Comparison of ENCODE assay signal across 25 cellular contexts in genomic region chr1:199549424-199549823, GRCh38.
A peak's percentile ranks its signal among the peaks of the same experiment; 100 is the strongest.
DNase-seq lines count a peak whose midpoint lies in the region; ATAC-seq, FAIRE-seq and TF ChIP-seq lines count a peak whose summit lies in the region.
"Had no signal": no experiment of that assay in that cellular context is flagged by ENCODE, and none has a peak within 500 bp of the region (broad histone marks: within the 10 kb centered on the region; RNA-seq: fewer than 3 reads in every experiment).

No MANE protein-coding gene starts in this region.

- H2AFZ ChIP-seq in astrocyte (ENCODE audit: low read depth, low read length) (no peak overlapping the region), smooth muscle cell (ENCODE audit: low read depth) (no peak overlapping the region)
- H2AFZ ChIP-seq: GM23338 had no signal

- H3K27ac Mint-ChIP-seq in astrocyte (ENCODE audit: unreplicated experiment) = no peak overlapping the region
- no peak overlapping the region for H3K27ac Mint-ChIP-seq in activated CD8-positive, alpha-beta memory T cell treated with anti-CD3 and anti-CD28 coated beads, Interleukin-2, amount 10 ng/mL, durations not matched to agents 7 days and 5 days
- H3K27ac Mint-ChIP-seq: GM23338, H9, HFFc6 had no signal

- H3K9me3 ChIP-seq in astrocyte (ENCODE audit: insufficient read depth, low read depth, low read length) = no peaks in the 10 kb centered on the region
- no peaks in the 10 kb centered on the region for H3K9me3 ChIP-seq in smooth muscle cell (replicated peaks; ENCODE audit: low read depth)

- no peaks in the 10 kb centered on the region for H3K36me3 ChIP-seq in astrocyte (ENCODE audit: insufficient read depth, low read length)
- no peaks in the 10 kb centered on the region for H3K36me3 ChIP-seq in smooth muscle cell (ENCODE audit: low read depth)

- H3K4me1 Mint-ChIP-seq in astrocyte (ENCODE audit: low read depth, unreplicated experiment) = no peaks in the 10 kb centered on the region
- H3K4me1 Mint-ChIP-seq in activated CD8-positive, alpha-beta memory T cell treated with anti-CD3 and anti-CD28 coated beads, Interleukin-2, amount 10 ng/mL, durations not matched to agents 7 days and 5 days = no peaks in the 10 kb centered on the region

- H3K36me3 Mint-ChIP-seq in astrocyte (ENCODE audit: low read depth, unreplicated experiment) = no peaks in the 10 kb centered on the region
- H3K36me3 Mint-ChIP-seq in activated CD8-positive, alpha-beta memory T cell treated with anti-CD3 and anti-CD28 coated beads, Interleukin-2, amount 10 ng/mL, durations not matched to agents 7 days and 5 days = no peaks in the 10 kb centered on the region

- CTCF ChIA-PET in activated CD8-positive, alpha-beta memory T cell treated with anti-CD3 and anti-CD28 coated beads, Interleukin-2, amount 10 ng/mL, durations not matched to agents 7 days and 5 days (lab: Charles Lee) = no interaction called here

- H3K27me3 ChIP-seq in astrocyte (ENCODE audit: insufficient read depth, low read length) (peaks cover 2% of the 10 kb centered on the region), smooth muscle cell (ENCODE audit: low read depth) (no peaks in the 10 kb centered on the region)

- H3K9ac ChIP-seq in astrocyte (ENCODE audit: low read length) (no peak overlapping the region), smooth muscle cell (ENCODE audit: low read depth) (no peak overlapping the region)

- no peaks in the 10 kb centered on the region for H3F3A ChIP-seq in smooth muscle cell (ENCODE audit: low read depth)

- H3K79me2 ChIP-seq in astrocyte (ENCODE audit: insufficient read depth, low read length) (no peaks in the 10 kb centered on the region), smooth muscle cell (ENCODE audit: low read depth) (no peaks in the 10 kb centered on the region)

- H3K4me3 ChIP-seq in astrocyte (ENCODE audit: insufficient read depth, low read depth, low read length) = no peak overlapping the region
- no peak overlapping the region for H3K4me3 ChIP-seq in smooth muscle cell
- H3K4me3 ChIP-seq: GM23338 had no signal

- no peaks in the 10 kb centered on the region for H3K9me3 Mint-ChIP-seq in astrocyte (ENCODE audit: unreplicated experiment)
- no peaks in the 10 kb centered on the region for H3K9me3 Mint-ChIP-seq in activated CD8-positive, alpha-beta memory T cell treated with anti-CD3 and anti-CD28 coated beads, Interleukin-2, amount 10 ng/mL, durations not matched to agents 7 days and 5 days (ENCODE audit: low read depth)
- H3K9me3 Mint-ChIP-seq: GM23338, HFFc6 had no signal

- H3K4me3 Mint-ChIP-seq in astrocyte (ENCODE audit: unreplicated experiment) = no peak overlapping the region
- H3K4me3 Mint-ChIP-seq in activated CD8-positive, alpha-beta memory T cell treated with anti-CD3 and anti-CD28 coated beads, Interleukin-2, amount 10 ng/mL, durations not matched to agents 7 days and 5 days = no peak overlapping the region
- H3K4me3 Mint-ChIP-seq: GM23338, H9, HFFc6 had no signal

- WGBS in smooth muscle cell (ENCODE audit: low lambda C conversion rate) = 85% methylated on average over 2 of the region's 2 CpGs

- DNase-seq in M059J (ENCODE audit: low read depth) (peak; percentile 43), astrocyte (ENCODE audit: low read depth) (peak; percentile 37), kidney tubule cell (ENCODE audit: low spot score) (peak; percentile 30), smooth muscle cell (lab: John Stamatoyannopoulos, UW; ENCODE audit: unreplicated experiment) (no peak)
- DNase-seq in activated CD8-positive, alpha-beta memory T cell treated with anti-CD3 and anti-CD28 coated beads, Interleukin-2, amount 10 ng/mL, durations not matched to agents 7 days and 5 days = no peak
- DNase-seq: Calu3; DMS79 treated with DMSO at 0.1 percent for 48 hours; H9; HFFc6; NCI-H1092; NCI-H1417 treated with DMSO at 0.1 percent for 48 hours; NCI-H187; NCI-H2081 treated with DMSO at 0.1 percent for 48 hours; NCI-H2171 treated with DMSO at 0.1 percent for 48 hours; NCI-H345; NCI-H524; NCI-H774; NK-92 treated with Interleukin-12 subunit alpha and Interleukin-12 subunit beta, amount 100 ng/mL, for 24 hours; SHP77 had no signal

- H3K27ac ChIP-seq in astrocyte (ENCODE audit: low read depth, low read length) (no peak overlapping the region), smooth muscle cell (ENCODE audit: low read depth) (no peak overlapping the region)
- H3K27ac ChIP-seq: RWPE1 had no signal

- peaks cover 10% of the 10 kb centered on the region for H3K4me1 ChIP-seq in astrocyte (ENCODE audit: insufficient read depth, low read length)
- peaks cover 13% of the 10 kb centered on the region for H3K4me1 ChIP-seq in smooth muscle cell (ENCODE audit: low read depth)

- H3K4me2 ChIP-seq in astrocyte (ENCODE audit: low read length) (peak overlapping the region; percentile 38), smooth muscle cell (peak overlapping the region; percentile 70)
- H3K4me2 ChIP-seq: GM23338 had no signal

- H4K20me1 ChIP-seq in astrocyte (ENCODE audit: insufficient read depth, low read length) (no peaks in the 10 kb centered on the region), smooth muscle cell (ENCODE audit: low read depth) (no peaks in the 10 kb centered on the region)

- no peak for TF ChIP-seq CTCF in astrocyte (IDR thresholded peaks at IDR 0.05; ENCODE audit: insufficient read depth, low read depth, low read length)
- TF ChIP-seq CTCF in smooth muscle cell (IDR thresholded peaks at IDR 0.05; ENCODE audit: borderline replicate concordance, insufficient read depth, poor library complexity, severe bottlenecking) = no peak

- ATAC-seq in HG03565 (IDR thresholded peaks at IDR 0.05; ENCODE audit: unreplicated experiment) (no peak), GM19463 (IDR thresholded peaks at IDR 0.05; ENCODE audit: unreplicated experiment) (no peak), GM21717 (IDR thresholded peaks at IDR 0.05; ENCODE audit: unreplicated experiment) (no peak)
- ATAC-seq in activated CD8-positive, alpha-beta memory T cell treated with anti-CD3 and anti-CD28 coated beads, Interleukin-2, amount 10 ng/mL, durations not matched to agents 7 days and 5 days = no peak
- ATAC-seq: GM23338 had no signal

- H3K27me3 Mint-ChIP-seq in astrocyte (ENCODE audit: low read depth, unreplicated experiment) = no peaks in the 10 kb centered on the region
- H3K27me3 Mint-ChIP-seq in activated CD8-positive, alpha-beta memory T cell treated with anti-CD3 and anti-CD28 coated beads, Interleukin-2, amount 10 ng/mL, durations not matched to agents 7 days and 5 days = no peaks in the 10 kb centered on the region

- FAIRE-seq in astrocyte (lab: Jason Lieb, UNC) = no peak
- FAIRE-seq: GM19239 had no signal

Comparison
In these comparisons a context has a peak if more than half of its experiments do, and no peak if none do; other contexts are left out.
1. DNase-seq: peak in M059J (single experiment), astrocyte (single experiment) and kidney tubule cell (single experiment); none in smooth muscle cell (single experiment) and activated CD8-positive, alpha-beta memory T cell treated with anti-CD3 and anti-CD28 coated beads, Interleukin-2, amount 10 ng/mL, durations not matched to agents 7 days and 5 days (single experiment).